In genomic region chr1:244409648-244410164, GRCh38 we compare ENCODE assay signal across 13 cellular contexts. TPM values are rescaled to one million over a fixed set of nuclear protein-coding genes. Genes with fewer than 3 reads are reported as not detected.
DNase-seq lines count a peak whose midpoint lies in the region; ATAC-seq, FAIRE-seq and TF ChIP-seq lines count a peak whose summit lies in the region.
"Had no signal": no experiment of that assay in that cellular context is flagged by ENCODE, and none has a peak within 500 bp of the region (broad histone marks: within the 10 kb centered on the region; RNA-seq: fewer than 3 reads in every experiment).

No MANE protein-coding gene starts in this region.

- WGBS in A549 (ENCODE audit: missing lambda C conversion rate), result 39% methylated on average over 4 of the region's 4 CpGs
- 82 to 91% (median 84%) methylated on average over 4 of the region's 4 CpGs for WGBS in psoas muscle, 3 donors

- peak overlapping the region; percentile 22; the same call in 2 of the 3 replicates for H3K4me2 ChIP-seq in A549
- H3K4me2 ChIP-seq: KMS-11 had no signal

- H3K9me3 ChIP-seq in A549 (no peaks in the 10 kb centered on the region), psoas muscle (no peaks in the 10 kb centered on the region)

- FAIRE-seq in A549 (lab: Jason Lieb, UNC), result no peak
- FAIRE-seq: endometrium, islet of Langerhans, TTC549 had no signal

- intact Hi-C loops in psoas muscle (cut with DNase I), result no loop called here

- CTCF ChIA-PET in A549 (lab: Yijun Ruan, JAX), result no interaction called here

- TF ChIP-seq POLR2A in A549 (IDR thresholded peaks at IDR 0.05; ENCODE audit: low read length), result no peak

- POLR2A ChIA-PET in A549 (lab: Yijun Ruan, JAX), result no interaction called here

- H3K4me1 ChIP-seq in A549, result peaks cover 16% of the 10 kb centered on the region; the same call in 2 of the 3 replicates
- no peaks in the 10 kb centered on the region for H3K4me1 ChIP-seq in psoas muscle

- no peak overlapping the region for H3K4me3 ChIP-seq in A549
- no peak overlapping the region for H3K4me3 ChIP-seq in psoas muscle

- H3K36me3 ChIP-seq in psoas muscle (ENCODE audit: insufficient read depth in 1 of 2, low read depth in 1 of 2), result peaks cover 11 to 90% of the 10 kb centered on the region in 2 donors

- no peak for TF ChIP-seq EP300 in A549 (IDR thresholded peaks at IDR 0.05)

- TF ChIP-seq RAD21 in A549 (conservative IDR thresholded peaks at IDR 0.05 in 1 of 2, IDR thresholded peaks at IDR 0.05 in 1 of 2), result no peak

- no peak for ATAC-seq in A549
- ATAC-seq in GM19043 (IDR thresholded peaks at IDR 0.05; ENCODE audit: low read depth, unreplicated experiment), result peak; percentile 87
- peak; percentile 80 for ATAC-seq in HG02642 (IDR thresholded peaks at IDR 0.05; ENCODE audit: poor library complexity, unreplicated experiment)
- ATAC-seq in HG03469 (IDR thresholded peaks at IDR 0.05; ENCODE audit: unreplicated experiment), result peak; percentile 82
- no peak for ATAC-seq in psoas muscle

- DNase-seq in A549 (ENCODE audit: low read depth in 1 of 2, low spot score in 1 of 2), result no peak
- no peak for DNase-seq in NCI-H524 (lab: John Stamatoyannopoulos, UW)
- no peak for DNase-seq in HPDE6-E6E7 (ENCODE audit: extremely low spot score)
- no peak for DNase-seq in NCI-H226
- DNase-seq in psoas muscle, result no peak
- DNase-seq: NCI-H774 had no signal

- TF ChIP-seq CTCF in A549 (IDR thresholded peaks at IDR 0.05), result no peak
- no peak for TF ChIP-seq CTCF in psoas muscle (IDR thresholded peaks at IDR 0.05)

- no peaks in the 10 kb centered on the region for H3K27me3 ChIP-seq in psoas muscle (ENCODE audit: insufficient read depth in 3 of 3, low read length in 2 of 3)

- no peak overlapping the region for H3K27ac ChIP-seq in A549
- no peak overlapping the region for H3K27ac ChIP-seq in psoas muscle
- H3K27ac ChIP-seq: KMS-11 had no signal

TF ChIP-seq in A549, 52 proteins besides CTCF, POLR2A, EP300 and RAD21:
- TF ChIP-seq JUNB (IDR thresholded peaks at IDR 0.05), result no peak
- no peak for TF ChIP-seq MAZ (IDR thresholded peaks at IDR 0.05; ENCODE audit: borderline replicate concordance, low read depth, low read length)
- no peak for TF ChIP-seq HEYL (CRISPR knock-in tag; IDR thresholded peaks at IDR 0.05)
- TF ChIP-seq MAFK (IDR thresholded peaks at IDR 0.05; ENCODE audit: partially characterized antibody), result no peak
- no peak for TF ChIP-seq ZSCAN20 (CRISPR knock-in tag; IDR thresholded peaks at IDR 0.05)
- no peak for TF ChIP-seq HOXA7 (CRISPR knock-in tag; IDR thresholded peaks at IDR 0.05)
- TF ChIP-seq SMC3 (IDR thresholded peaks at IDR 0.05), result no peak
- no peak for TF ChIP-seq PBX3 (IDR thresholded peaks at IDR 0.05)
- no peak for TF ChIP-seq RARB (CRISPR knock-in tag; IDR thresholded peaks at IDR 0.05)
- TF ChIP-seq FOSB (CRISPR knock-in tag; IDR thresholded peaks at IDR 0.05), result no peak
- TF ChIP-seq JUN (IDR thresholded peaks at IDR 0.05), result no peak
- no peak for TF ChIP-seq MAX (IDR thresholded peaks at IDR 0.05)
- no peak for TF ChIP-seq RNF2 (IDR thresholded peaks at IDR 0.05; ENCODE audit: borderline replicate concordance, low read depth)
- TF ChIP-seq CBX8 (IDR thresholded peaks at IDR 0.05), result no peak
- TF ChIP-seq ZNF302 (CRISPR knock-in tag; IDR thresholded peaks at IDR 0.05), result no peak
- no peak for TF ChIP-seq CHD2 (IDR thresholded peaks at IDR 0.05; ENCODE audit: low read length, partially characterized antibody)

RNA-seq across cellular contexts. Expression of gene ADSS2, which starts 42.0 kb away (rescaled TPM):
- polyA plus RNA-seq in A549 (2011; rRNA removed), result 43.9 and 74.3 TPM in 2 replicates
- 21.9 and 22.1 TPM in 2 replicates for polyA plus RNA-seq in A549 (2012; cell fraction: cytosol; rRNA removed)
- 11.3 and 12.2 TPM in 2 replicates for polyA plus RNA-seq in A549 (2012; cell fraction: nucleus; rRNA removed)
- 42.4 to 46.1 TPM (median 45.2 TPM) in 3 replicates for polyA plus RNA-seq in A549 (2017; fragmentation: RNase III; extraction: RNeasy Plus Mini Kit Qiagen cat#74134 plus additional on column Dnase treatment)
- 10.6 and 11.0 TPM in 2 replicates for polyA minus RNA-seq in A549 (2011; rRNA and poly(A)+ RNA removed)
- 10 to 100 TPM in 3 of 4 donors, 1 to 10 TPM in 1; 5.7 to 13.5 (median 11.8) TPM for total RNA-seq in psoas muscle
- polyA plus RNA-seq in psoas muscle, result 10 to 100 TPM; 11.7 to 19.2 (median 13.9) TPM

RNA-seq across cellular contexts. Expression of gene CATSPERE, which starts 51.4 kb away (rescaled TPM):
- polyA plus RNA-seq in A549 (2011; rRNA removed), result 0.43 and 0.63 TPM in 2 replicates
- 0.03 and 0.04 TPM in 2 replicates for polyA plus RNA-seq in A549 (2012; cell fraction: cytosol; rRNA removed)
- polyA plus RNA-seq in A549 (2012; cell fraction: nucleus; rRNA removed), result 0.07 and 0.12 TPM in 2 replicates
- polyA plus RNA-seq in A549 (2017; fragmentation: RNase III; extraction: RNeasy Plus Mini Kit Qiagen cat#74134 plus additional on column Dnase treatment), result 0.22 to 0.33 TPM (median 0.25 TPM) in 3 replicates
- 0.49 and 1.2 TPM in 2 replicates for polyA minus RNA-seq in A549 (2011; rRNA and poly(A)+ RNA removed)
- under 1 TPM; 0.30 to 0.60 (median 0.46) TPM for total RNA-seq in psoas muscle
- under 1 TPM; 0.15 to 0.48 (median 0.22) TPM for polyA plus RNA-seq in psoas muscle

Comparison
In these comparisons a context has a peak if more than half of its experiments do, and no peak if none do; other contexts are left out.
1. ATAC-seq: peak in GM19043 (single experiment), HG02642 (single experiment) and HG03469 (single experiment); none in A549 (0 of 2) and psoas muscle (0 of 4).